In genomic region chr9:73132034-73132776, GRCh38 we compare ENCODE assay signal across 8 cellular contexts. TPM values are rescaled to one million over a fixed set of nuclear protein-coding genes. Genes with fewer than 3 reads are reported as not detected.
A peak's percentile ranks its signal among the peaks of the same experiment; 100 is the strongest.
DNase-seq lines count a peak whose midpoint lies in the region; ATAC-seq lines count a peak whose summit lies in the region.

No MANE protein-coding gene starts in this region.

- CTCF ChIA-PET in activated CD4-positive, alpha-beta T cell treated with anti-CD3 and anti-CD28 coated beads for 36 hours (lab: Charles Lee), result interaction anchor here (0.9 to 2.5 kb wide), 7 partner anchors 9 to 51 kb away, joined by 3 to 12 read pairs (median 4); partner anchors contain the start of gene ANXA1

- no peaks in the 10 kb centered on the region for H3K36me3 Mint-ChIP-seq in activated CD4-positive, alpha-beta T cell treated with anti-CD3 and anti-CD28 coated beads for 36 hours (ENCODE audit: low read depth)

- POLR2A ChIA-PET in activated CD4-positive, alpha-beta T cell treated with anti-CD3 and anti-CD28 coated beads for 36 hours (lab: Charles Lee), result no interaction called here

- peak overlapping the region; percentile 72 for H3K4me3 Mint-ChIP-seq in activated CD4-positive, alpha-beta T cell treated with anti-CD3 and anti-CD28 coated beads for 36 hours

- peak overlapping the region; percentile 86 for H3K27ac Mint-ChIP-seq in activated CD4-positive, alpha-beta T cell treated with anti-CD3 and anti-CD28 coated beads for 36 hours

- H3K27ac ChIP-seq in cingulate gyrus (ENCODE audit: low read depth, low read length), result peak overlapping the region; percentile 42

- H3K27me3 Mint-ChIP-seq in activated CD4-positive, alpha-beta T cell treated with anti-CD3 and anti-CD28 coated beads for 36 hours, result no peaks in the 10 kb centered on the region

- ATAC-seq in GM18502 (IDR thresholded peaks at IDR 0.05; ENCODE audit: poor library complexity, unreplicated experiment) (peak; percentile 93), HG02870 (IDR thresholded peaks at IDR 0.05; ENCODE audit: unreplicated experiment) (peak; percentile 90), left lobe of liver (peak; percentile 74)
- peak; percentile 90 for ATAC-seq in activated CD4-positive, alpha-beta T cell treated with anti-CD3 and anti-CD28 coated beads for 36 hours

- DNase-seq in NCI-H2107 (lab: John Stamatoyannopoulos, UW), result peak; percentile 30
- DNase-seq in activated CD4-positive, alpha-beta T cell treated with anti-CD3 and anti-CD28 coated beads for 36 hours, result peak; percentile 81
- DNase-seq in left lobe of liver (ENCODE audit: low spot score), result peak; percentile 57
- peak; percentile 69 for DNase-seq in stimulated activated CD4-positive, alpha-beta T cell treated with anti-CD3 and anti-CD28 coated beads, Interleukin-1b, Interleukin-23, amount 100 ng/mL, for 48 hours
- no peak for DNase-seq in COLO668 (lab: John Stamatoyannopoulos, UW; ENCODE audit: unreplicated experiment)

- peaks cover 37% of the 10 kb centered on the region for H3K4me1 Mint-ChIP-seq in activated CD4-positive, alpha-beta T cell treated with anti-CD3 and anti-CD28 coated beads for 36 hours

- intact Hi-C loops in activated CD4-positive, alpha-beta T cell treated with anti-CD3 and anti-CD28 coated beads for 36 hours (cut with DNase I, micrococcal nuclease), result loop anchor here (1.0 to 10.0 kb wide), 7 partner anchors 16 to 1955 kb away; partner anchors contain the start of genes ABHD17B (in 1 of the 2), C9orf40 (in 1 of the 2), C9orf85 (in 1 of the 2) and NMRK1 (in 1 of the 2)

- no peaks in the 10 kb centered on the region for H3K9me3 Mint-ChIP-seq in activated CD4-positive, alpha-beta T cell treated with anti-CD3 and anti-CD28 coated beads for 36 hours (ENCODE audit: low read depth)

RNA-seq across cellular contexts. Expression of gene ANXA1, which starts 19.5 kb away (rescaled TPM):
- total RNA-seq in activated CD4-positive, alpha-beta T cell treated with anti-CD3 and anti-CD28 coated beads for 36 hours, result 10 to 100 TPM; 26.0 to 30.9 TPM
- total RNA-seq in left lobe of liver, result 3.7 TPM
